ENCODE assay signal across 22 cellular contexts in genomic region chr2:206970589-206971375, GRCh38. TPM values are rescaled to one million over a fixed set of nuclear protein-coding genes. Genes with fewer than 3 reads are reported as not detected.
"Had no signal": no experiment of that assay in that cellular context is flagged by ENCODE, and none has a peak within 500 bp of the region (broad histone marks: within the 10 kb centered on the region; RNA-seq: fewer than 3 reads in every experiment).

No MANE protein-coding gene starts in this region.

- H3K27me3 ChIP-seq: breast epithelium, hepatocyte, pancreas, right atrium auricular region, spleen, thyroid gland had no signal

- H3K4me3 ChIP-seq: breast epithelium, hepatocyte, left ventricle myocardium inferior, pancreas, psoas muscle, right atrium auricular region, spleen, thyroid gland had no signal

- DNase-seq: activated CD4-positive, alpha-beta T cell treated with anti-CD3 and anti-CD28 coated beads for 1 hour; activated naive CD4-positive, alpha-beta T cell; activated naive CD8-positive, alpha-beta T cell treated with anti-CD3 and anti-CD28 coated beads for 36 hours; activated T-cell treated with anti-CD3 and anti-CD28 coated beads, Interleukin-2, amount 50 U/mL, for 24 hours; effector memory CD4-positive, alpha-beta T cell; glutamatergic neuron; immature natural killer cell; left ventricle myocardium inferior; mammary epithelial cell; pancreas; psoas muscle; spleen; stimulated activated CD4-positive, alpha-beta T cell treated with anti-CD3 and anti-CD28 coated beads, Interleukin-4, amount 100 ng/mL, for 1 hour; stimulated activated naive CD4-positive, alpha-beta T cell treated with Interleukin-2 at 50 U/mL for 16 hours; T-helper 2 cell; thyroid gland had no signal

- H3K79me2 ChIP-seq: hepatocyte had no signal

- ATAC-seq: activated T-helper 17 cell treated with anti-CD3 and anti-CD28 coated beads, Interleukin-2, amount 50 U/mL, for 72 hours; esophagus mucosa had no signal

- H3K36me3 ChIP-seq: breast epithelium, left ventricle myocardium inferior, pancreas, right atrium auricular region, spleen, thyroid gland had no signal

- H3K4me2 ChIP-seq: hepatocyte had no signal

- H3K27ac ChIP-seq: breast epithelium, hepatocyte, left ventricle myocardium inferior, pancreas, psoas muscle, right atrium auricular region, spleen, thyroid gland had no signal

- H2AFZ ChIP-seq: hepatocyte had no signal

- H3K9me3 ChIP-seq: breast epithelium, pancreas, psoas muscle, right atrium auricular region, spleen, thyroid gland had no signal

- H3K4me1 ChIP-seq: breast epithelium, right atrium auricular region, spleen, thyroid gland had no signal

RNA-seq across cellular contexts. Expression of gene CPO, which starts 31.5 kb away (rescaled TPM):
- polyA plus RNA-seq: endothelial cell of umbilical vein, hepatocyte, immature natural killer cell, mammary epithelial cell had no signal
